ENCODE assay signal across 1 cellular context in the genomic region with DNA sequence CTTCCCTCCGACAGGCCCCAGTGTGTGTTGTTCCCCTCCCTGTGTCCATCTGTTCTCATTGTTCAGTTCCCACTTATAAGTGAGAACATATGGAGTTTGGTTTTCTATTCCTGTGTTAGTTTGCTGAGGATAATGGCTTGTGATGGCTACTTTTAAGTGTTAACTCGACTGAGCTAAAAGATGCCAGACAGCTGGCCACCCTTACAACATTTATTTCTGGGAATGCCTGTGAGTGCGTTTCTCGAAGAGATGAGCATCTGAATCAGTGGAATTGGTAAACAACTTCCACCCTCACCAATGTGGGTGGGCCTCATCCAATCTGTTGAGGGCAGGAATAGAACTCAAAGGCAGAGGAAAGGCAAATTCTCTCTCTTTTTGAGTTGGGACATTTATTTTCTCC.
TF ChIP-seq lines count a peak whose summit lies in the region.

No MANE protein-coding gene starts in this region.

TF ChIP-seq in SK-N-SH treated with all-trans-retinoic acid at 6 μM for 48 hours, 23 proteins besides CTCF, POLR2A, EP300 and RAD21 (continued from another document):
- TF ChIP-seq POU6F1 (CRISPR knock-in tag; IDR thresholded peaks at IDR 0.05; ENCODE audit: borderline replicate concordance, low read depth): no peak
TF ChIP-seq in SK-N-SH treated with all-trans-retinoic acid at 6 μM for 48 hours: peak in this region for 0.
